In the genomic region with DNA sequence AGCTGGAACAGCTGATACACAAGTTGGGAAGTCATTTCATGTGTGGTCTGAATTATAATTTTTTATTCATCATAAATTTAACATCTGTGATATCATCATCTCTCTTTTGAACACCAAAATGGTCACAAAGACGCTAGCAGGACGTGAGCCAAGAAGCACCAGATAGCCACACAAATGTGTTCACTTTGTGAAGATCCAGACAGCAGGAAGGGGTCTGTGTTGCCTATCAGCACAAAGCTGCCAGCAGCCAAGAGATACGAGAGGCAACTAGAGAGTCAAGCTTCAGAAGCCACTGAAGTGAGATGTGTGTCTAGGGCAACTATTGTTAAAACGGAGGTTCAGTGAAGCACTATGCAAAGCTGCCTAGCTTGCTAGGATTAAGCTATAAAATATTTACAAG, we compare ENCODE assay signal across 31 cellular contexts. TPM values are rescaled to one million over a fixed set of nuclear protein-coding genes. Genes with fewer than 3 reads are reported as not detected.
"Had no signal": no experiment of that assay in that cellular context is flagged by ENCODE, and none has a peak within 500 bp of the region (broad histone marks: within the 10 kb centered on the region; RNA-seq: fewer than 3 reads in every experiment).

No MANE protein-coding gene starts in this region.

- H3K4me1 ChIP-seq: esophagus squamous epithelium, heart right ventricle, left lung, pancreas, right atrium auricular region, thyroid gland, vagina had no signal

- H3K27ac ChIP-seq: coronary artery, esophagus squamous epithelium, heart right ventricle, left lung, neutrophil, pancreas, right atrium auricular region, thyroid gland, vagina had no signal

- H3K36me3 ChIP-seq: pancreas, thyroid gland had no signal

- H3K4me3 ChIP-seq: coronary artery, esophagus squamous epithelium, heart right ventricle, left lung, mucosa of descending colon, pancreas, right atrium auricular region, smooth muscle cell, thyroid gland, vagina had no signal

- H3K27me3 ChIP-seq: esophagus squamous epithelium, heart right ventricle, left lung, neutrophil, pancreas, right atrium auricular region, thyroid gland, vagina had no signal

- H3K9me3 ChIP-seq: esophagus squamous epithelium, heart right ventricle, left lung, mucosa of descending colon, neutrophil, pancreas, right atrium auricular region, thyroid gland, vagina had no signal

- DNase-seq: dermis blood vessel endothelial cell; effector memory CD4-positive, alpha-beta T cell; esophagus squamous epithelium; foreskin melanocyte; glutamatergic neuron; heart right ventricle; hippocampal formation; left cardiac atrium; left lung; mesenchymal stem cell; mucosa of descending colon; naive thymus-derived CD4-positive, alpha-beta T cell; pancreas; stimulated activated CD4-positive, alpha-beta T cell treated with anti-CD3 and anti-CD28 coated beads, Interleukin-12 subunit alpha, Interleukin-12 subunit beta, amount 100 ng/mL, for 4 hours; stimulated activated CD4-positive, alpha-beta T cell treated with anti-CD3 and anti-CD28 coated beads, Interleukin-1b, Interleukin-23, amount 100 ng/mL, for 48 hours; stimulated activated CD4-positive, alpha-beta T cell treated with anti-CD3 and anti-CD28 coated beads, Interleukin-4, amount 100 ng/mL, for 1 hour; stimulated activated CD8-positive, alpha-beta memory T cell treated with anti-CD3 and anti-CD28 coated beads, Interleukin-4, amount 100 ng/mL, for 48 hours; stimulated activated naive CD4-positive, alpha-beta T cell; stimulated activated naive CD8-positive, alpha-beta T cell treated with anti-CD3 and anti-CD28 coated beads, Interleukin-15, amount 100 ng/mL, for 72 hours; thyroid gland; trophoblast cell had no signal

RNA-seq across cellular contexts. Expression of a gene that starts 53.8 kb away (rescaled TPM):
- total RNA-seq: dermis blood vessel endothelial cell; endothelial cell of umbilical vein; left lung; lung microvascular endothelial cell; naive thymus-derived CD4-positive, alpha-beta T cell; progenitor cell of endocrine pancreas; temporal lobe had no signal
- polyA plus RNA-seq: endothelial cell of umbilical vein; naive thymus-derived CD4-positive, alpha-beta T cell; neural cell had no signal
